1 cellular context compared by ENCODE assay signal in the genomic region with DNA sequence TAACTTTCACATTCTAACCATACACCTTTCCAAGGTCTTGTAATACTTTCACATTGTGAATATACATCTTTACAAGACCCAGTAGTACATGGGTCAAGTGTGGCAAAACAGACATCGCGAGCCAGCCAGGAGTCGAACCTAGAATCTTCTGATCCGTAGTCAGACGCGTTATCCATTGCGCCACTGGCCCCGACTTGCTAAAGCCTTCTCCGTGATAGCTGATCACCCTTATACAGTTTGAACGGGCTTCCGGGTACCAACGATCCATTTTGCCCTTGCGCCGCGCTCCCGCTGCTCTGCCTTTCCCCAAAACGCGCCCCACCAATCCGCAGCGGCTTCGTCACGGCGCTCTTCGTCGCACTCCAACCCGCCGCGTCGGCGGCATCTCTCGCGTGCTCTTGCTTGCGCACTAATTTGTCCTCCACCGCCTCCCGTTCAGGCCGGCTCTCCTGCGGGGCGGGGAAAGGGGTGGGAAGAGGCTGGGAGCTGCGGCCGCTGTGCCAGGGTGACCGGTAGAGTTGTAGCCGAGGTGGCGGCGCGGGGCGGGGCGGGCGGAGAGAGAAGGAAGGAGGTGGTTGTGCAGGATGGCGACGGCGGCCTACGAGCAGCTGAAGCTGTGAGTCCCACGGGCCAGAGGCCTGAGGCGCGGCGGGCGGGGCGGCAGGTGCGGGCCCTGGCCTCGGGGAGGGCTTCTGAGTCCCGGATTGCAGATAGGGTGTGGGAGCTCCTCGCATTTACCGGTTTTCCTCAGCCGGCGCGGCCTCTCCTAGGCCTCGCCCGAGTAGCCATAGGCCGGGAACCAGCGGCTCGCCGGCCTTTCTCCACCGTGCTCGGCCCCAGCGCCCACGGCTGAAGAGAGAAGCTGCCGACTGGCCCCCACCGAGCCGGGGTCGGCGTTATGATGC.
A peak's percentile ranks its signal among the peaks of the same experiment; 100 is the strongest.
TF ChIP-seq lines count a peak whose summit lies in the region.

A gene with protein sequence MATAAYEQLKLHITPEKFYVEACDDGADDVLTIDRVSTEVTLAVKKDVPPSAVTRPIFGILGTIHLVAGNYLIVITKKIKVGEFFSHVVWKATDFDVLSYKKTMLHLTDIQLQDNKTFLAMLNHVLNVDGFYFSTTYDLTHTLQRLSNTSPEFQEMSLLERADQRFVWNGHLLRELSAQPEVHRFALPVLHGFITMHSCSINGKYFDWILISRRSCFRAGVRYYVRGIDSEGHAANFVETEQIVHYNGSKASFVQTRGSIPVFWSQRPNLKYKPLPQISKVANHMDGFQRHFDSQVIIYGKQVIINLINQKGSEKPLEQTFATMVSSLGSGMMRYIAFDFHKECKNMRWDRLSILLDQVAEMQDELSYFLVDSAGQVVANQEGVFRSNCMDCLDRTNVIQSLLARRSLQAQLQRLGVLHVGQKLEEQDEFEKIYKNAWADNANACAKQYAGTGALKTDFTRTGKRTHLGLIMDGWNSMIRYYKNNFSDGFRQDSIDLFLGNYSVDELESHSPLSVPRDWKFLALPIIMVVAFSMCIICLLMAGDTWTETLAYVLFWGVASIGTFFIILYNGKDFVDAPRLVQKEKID (plus strand): TSS at position 515 of the 905 bp plus-strand sequence. CDS start 70 bp downstream, at position 585.

TF ChIP-seq in HCT116, 20 proteins besides CTCF, POLR2A, EP300 and RAD21 (continued from another document):
- TF ChIP-seq REST (IDR thresholded peaks at IDR 0.05; ENCODE audit: low read depth), result no peak
- peak; percentile 70; the same call in 1 of the 2 replicates for TF ChIP-seq CEBPB (IDR thresholded peaks at IDR 0.05; ENCODE audit: low read depth)
- TF ChIP-seq ZBTB33 (IDR thresholded peaks at IDR 0.05; ENCODE audit: extremely low read depth, insufficient replicate concordance, low read length), result peak; percentile 89
- TF ChIP-seq YY1 (IDR thresholded peaks at IDR 0.05; ENCODE audit: extremely low read depth, insufficient replicate concordance, low read depth, low read length), result peak; percentile 67
- TF ChIP-seq FOSL1 (IDR thresholded peaks at IDR 0.05; ENCODE audit: low read depth), result no peak
- no peak for TF ChIP-seq JUND (IDR thresholded peaks at IDR 0.05)
- peak; percentile 52 for TF ChIP-seq SIN3A (IDR thresholded peaks at IDR 0.05; ENCODE audit: low read depth)
- no peak for TF ChIP-seq ZNF274 (IDR thresholded peaks at IDR 0.05; ENCODE audit: low read depth, low read length)
- no peak; the same call in 1 of the 2 replicates for TF ChIP-seq SRF (IDR thresholded peaks at IDR 0.05; ENCODE audit: low read depth)
- TF ChIP-seq ATF3 (IDR thresholded peaks at IDR 0.05), result peak; percentile 99
- peak; percentile 93 for TF ChIP-seq SP1 (IDR thresholded peaks at IDR 0.05; ENCODE audit: low read depth)
- no peak for TF ChIP-seq EZH2phosphoT487 (IDR thresholded peaks at IDR 0.05; ENCODE audit: borderline replicate concordance)
